8 cellular contexts compared by ENCODE assay signal in genomic region chr16:80527297-80527696, GRCh38. TPM values are rescaled to one million over a fixed set of nuclear protein-coding genes. Genes with fewer than 3 reads are reported as not detected.
A peak's percentile ranks its signal among the peaks of the same experiment; 100 is the strongest.
DNase-seq lines count a peak whose midpoint lies in the region; ATAC-seq and TF ChIP-seq lines count a peak whose summit lies in the region.

No MANE protein-coding gene starts in this region.

- H3K27me3 ChIP-seq in MM.1S (replicated peaks; ENCODE audit: insufficient read depth, low read length): no peaks in the 10 kb centered on the region
- H3K27me3 ChIP-seq in hepatocyte: no peaks in the 10 kb centered on the region

- H3K79me2 ChIP-seq in MM.1S (ENCODE audit: low read length) (no peaks in the 10 kb centered on the region), hepatocyte (no peaks in the 10 kb centered on the region)

- H3K4me3 ChIP-seq in MM.1S (ENCODE audit: low read length): no peak overlapping the region
- H3K4me3 ChIP-seq in hepatocyte: no peak overlapping the region

- H3K9me3 ChIP-seq in MM.1S (replicated peaks; ENCODE audit: insufficient read depth, low read length) (no peaks in the 10 kb centered on the region), hepatocyte (ENCODE audit: low read depth) (no peaks in the 10 kb centered on the region)

- H3F3A ChIP-seq in MM.1S (ENCODE audit: insufficient read depth, low read length): no peaks in the 10 kb centered on the region

- H3K9me2 ChIP-seq in MM.1S (replicated peaks; ENCODE audit: insufficient read depth, low read length) (no peaks in the 10 kb centered on the region), hepatocyte (replicated peaks; ENCODE audit: insufficient read depth) (no peaks in the 10 kb centered on the region)

- H3K4me2 ChIP-seq in MM.1S (ENCODE audit: low read depth, low read length) (peak overlapping the region; percentile 49; the same call in 1 of the 2 replicates), hepatocyte (no peak overlapping the region)

- no peak overlapping the region for H3K9ac ChIP-seq in MM.1S (ENCODE audit: low read length)

- no peak overlapping the region for H2AFZ ChIP-seq in MM.1S (ENCODE audit: low read length)
- no peak overlapping the region for H2AFZ ChIP-seq in hepatocyte

- TF ChIP-seq CTCF in MM.1S (IDR thresholded peaks at IDR 0.05; ENCODE audit: low read length) (peak; percentile 61), hepatocyte (IDR thresholded peaks at IDR 0.05; ENCODE audit: poor library complexity) (peak; percentile 58)

- H4K20me1 ChIP-seq in MM.1S (ENCODE audit: insufficient read depth, low read length): no peaks in the 10 kb centered on the region
- no peaks in the 10 kb centered on the region for H4K20me1 ChIP-seq in hepatocyte (ENCODE audit: insufficient read depth, poor library complexity, severe bottlenecking)

- 36% methylated on average over 5 of the region's 5 CpGs for WGBS in hepatocyte (ENCODE audit: low lambda C conversion rate, missing lambda C conversion rate)

- peaks cover 6% of the 10 kb centered on the region; the same call in 1 of the 2 replicates for H3K4me1 ChIP-seq in MM.1S (ENCODE audit: low read length)
- no peaks in the 10 kb centered on the region for H3K4me1 ChIP-seq in hepatocyte (ENCODE audit: insufficient read depth)

- no peaks in the 10 kb centered on the region for H3K36me3 ChIP-seq in MM.1S (replicated peaks; ENCODE audit: insufficient read depth, low read length)
- H3K36me3 ChIP-seq in hepatocyte (replicated peaks; ENCODE audit: insufficient read depth, low read depth): no peaks in the 10 kb centered on the region

- H3K27ac ChIP-seq in MM.1S (ENCODE audit: low read length): no peak overlapping the region
- H3K27ac ChIP-seq in hepatocyte: no peak overlapping the region

- ATAC-seq in GM18861 (IDR thresholded peaks at IDR 0.05; ENCODE audit: unreplicated experiment) (peak; percentile 47), GM18511 (IDR thresholded peaks at IDR 0.05; ENCODE audit: unreplicated experiment) (no peak)

- DNase-seq in AG08395 (ENCODE audit: low spot score) (peak; percentile 7), MM.1S (peak; percentile 57), hepatocyte (ENCODE audit: low spot score) (peak; percentile 63), NCI-H2196 treated with DMSO at 0.1 percent for 48 hours (lab: John Stamatoyannopoulos, UW; ENCODE audit: unreplicated experiment) (no peak)
- DNase-seq in activated CD8-positive, alpha-beta memory T cell treated with anti-CD3 and anti-CD28 coated beads for 24 hours: peak; percentile 67
- DNase-seq in stimulated activated naive CD4-positive, alpha-beta T cell treated with Interleukin-2 at 50 U/mL for 16 hours (lab: John Stamatoyannopoulos, UW): peak; percentile 22

RNA-seq across cellular contexts. Expression of gene DYNLRB2, which starts 13.5 kb away (rescaled TPM):
- not detected in 2 replicates for total RNA-seq in hepatocyte
- polyA plus RNA-seq in hepatocyte: 1.4 and 1.5 TPM in 2 replicates
